In genomic region chr20:34993941-34994508, GRCh38 we compare ENCODE assay signal across 29 cellular contexts. TPM values are rescaled to one million over a fixed set of nuclear protein-coding genes. Genes with fewer than 3 reads are reported as not detected.
"Had no signal": no experiment of that assay in that cellular context is flagged by ENCODE, and none has a peak within 500 bp of the region (broad histone marks: within the 10 kb centered on the region; RNA-seq: fewer than 3 reads in every experiment).

No MANE protein-coding gene starts in this region.

- DNase-seq: activated CD4-positive, alpha-beta T cell treated with anti-CD3 and anti-CD28 coated beads for 4 hours; activated CD4-positive, alpha-beta T cell treated with anti-CD3 and anti-CD28 coated beads, Interleukin-2, amount 50 U/mL, for 4 hours; activated effector memory CD4-positive, alpha-beta T cell treated with anti-CD3 and anti-CD28 coated beads, Interleukin-2, amount 50 U/mL, for 16 hours; activated naive CD4-positive, alpha-beta T cell treated with anti-CD3 and anti-CD28 coated beads, Interleukin-2, amount 10 ng/mL, durations not matched to agents 7 days and 5 days; activated T-cell treated with anti-CD3 and anti-CD28 coated beads, Interleukin-2, amount 50 U/mL, for 1 hour; amniotic stem cell; brain microvascular endothelial cell; central memory CD4-positive, alpha-beta T cell; effector CD4-positive, alpha-beta T cell; foreskin keratinocyte; mammary epithelial cell; ovary; retina; spleen; stimulated activated naive CD4-positive, alpha-beta T cell treated with Interleukin-2 at 50 U/mL for 16 hours; SW 1271; T-helper 9 cell; uterus had no signal

- H3K4me3 Mint-ChIP-seq: activated naive CD4-positive, alpha-beta T cell treated with anti-CD3 and anti-CD28 coated beads, Interleukin-2, amount 10 ng/mL, durations not matched to agents 7 days and 5 days; activated T-helper 1 cell treated with anti-CD3 and anti-CD28 coated beads, Interleukin-12 subunit alpha, Interleukin-12 subunit beta, Interleukin-2, Interleukin-4 antibody, amounts not matched to agents 30 ng/mL and 10 ng/mL and 1 ng/mL, durations not matched to agents 14 hours and 24 hours and 36 hours; dendritic cell treated with granulocyte-macrophage colony-stimulating factor and Interleukin-4, amounts not matched to agents 40 ng/mL and 50 ng/mL, for 4 days; nephron; T-helper 1 cell treated with Interleukin-12 subunit alpha and Interleukin-12 subunit beta and Interleukin-4 antibody, amounts not matched to agents 30 μg/mL and 1 μg/mL, for 36 hours; type B pancreatic cell had no signal

- H3K4me3 ChIP-seq: esophagus muscularis mucosa, left lung, ovary, spleen, uterus had no signal

- ATAC-seq: foreskin keratinocyte, left lung had no signal

- H3K27me3 Mint-ChIP-seq: activated naive CD4-positive, alpha-beta T cell treated with anti-CD3 and anti-CD28 coated beads, Interleukin-2, amount 10 ng/mL, durations not matched to agents 7 days and 5 days; dendritic cell treated with granulocyte-macrophage colony-stimulating factor and Interleukin-4, amounts not matched to agents 40 ng/mL and 50 ng/mL, for 4 days; progenitor cell of endocrine pancreas; type B pancreatic cell had no signal

- H3K36me3 ChIP-seq: ovary, uterus had no signal

- H3K9me3 Mint-ChIP-seq: activated naive CD4-positive, alpha-beta T cell treated with anti-CD3 and anti-CD28 coated beads, Interleukin-2, amount 10 ng/mL, durations not matched to agents 7 days and 5 days; activated T-helper 1 cell treated with anti-CD3 and anti-CD28 coated beads, Interleukin-12 subunit alpha, Interleukin-12 subunit beta, Interleukin-2, Interleukin-4 antibody, amounts not matched to agents 30 ng/mL and 10 ng/mL and 1 ng/mL, durations not matched to agents 14 hours and 24 hours and 36 hours; dendritic cell treated with granulocyte-macrophage colony-stimulating factor and Interleukin-4, amounts not matched to agents 40 ng/mL and 50 ng/mL, for 4 days; nephron; T-helper 1 cell treated with Interleukin-12 subunit alpha and Interleukin-12 subunit beta and Interleukin-4 antibody, amounts not matched to agents 30 μg/mL and 1 μg/mL, for 36 hours; type B pancreatic cell had no signal

- H3K9me3 ChIP-seq: esophagus muscularis mucosa, left lung, neutrophil, ovary, spleen, uterus had no signal

- H3K4me1 Mint-ChIP-seq: activated naive CD4-positive, alpha-beta T cell treated with anti-CD3 and anti-CD28 coated beads, Interleukin-2, amount 10 ng/mL, durations not matched to agents 7 days and 5 days; nephron had no signal

- H3K27ac Mint-ChIP-seq: activated naive CD4-positive, alpha-beta T cell treated with anti-CD3 and anti-CD28 coated beads, Interleukin-2, amount 10 ng/mL, durations not matched to agents 7 days and 5 days; activated T-helper 1 cell treated with anti-CD3 and anti-CD28 coated beads, Interleukin-12 subunit alpha, Interleukin-12 subunit beta, Interleukin-2, Interleukin-4 antibody, amounts not matched to agents 30 ng/mL and 10 ng/mL and 1 ng/mL, durations not matched to agents 14 hours and 24 hours and 36 hours; dendritic cell treated with granulocyte-macrophage colony-stimulating factor and Interleukin-4, amounts not matched to agents 40 ng/mL and 50 ng/mL, for 4 days; nephron; progenitor cell of endocrine pancreas; T-helper 1 cell treated with Interleukin-12 subunit alpha and Interleukin-12 subunit beta and Interleukin-4 antibody, amounts not matched to agents 30 μg/mL and 1 μg/mL, for 36 hours; type B pancreatic cell had no signal

- H3K4me1 ChIP-seq: foreskin keratinocyte, left lung, spleen, uterus had no signal

- H3K27ac ChIP-seq: brain microvascular endothelial cell, esophagus muscularis mucosa, foreskin keratinocyte, left lung, neutrophil, ovary, spleen, uterus, VCaP had no signal

- H3K27me3 ChIP-seq: brain microvascular endothelial cell, esophagus muscularis mucosa, left lung, neutrophil, ovary, spleen, uterus had no signal

RNA-seq across cellular contexts. Expression of gene MYH7B, which starts 38.4 kb away (rescaled TPM):
- total RNA-seq: glomerular endothelial cell had no signal
